In the genomic region with DNA sequence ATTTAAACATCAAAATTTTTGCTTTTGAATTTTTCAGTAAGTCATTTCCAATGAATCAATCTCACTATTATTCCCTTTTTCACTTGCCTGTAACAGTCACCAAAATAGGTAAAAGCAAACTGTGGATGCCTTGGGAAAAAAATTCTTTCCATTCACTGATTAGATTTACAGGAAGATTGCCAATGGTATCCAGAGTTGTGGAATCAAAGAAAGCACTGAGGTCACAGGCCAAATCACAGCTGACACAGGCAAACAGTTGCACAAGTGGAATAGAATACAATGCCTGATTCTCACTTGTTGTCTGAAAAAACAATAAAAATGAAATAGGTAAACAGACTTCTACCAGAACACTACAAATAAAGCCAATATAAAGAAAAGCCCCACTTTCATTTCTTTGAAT, we compare ENCODE assay signal across 1 cellular context.
TF ChIP-seq lines count a peak whose summit lies in the region.

No MANE protein-coding gene starts in this region.

TF ChIP-seq in IMR-90, 13 proteins besides CTCF, POLR2A, EP300 and RAD21 (continued from another document):
- TF ChIP-seq NFE2L2 (IDR thresholded peaks at IDR 0.05; ENCODE audit: low read depth, low read length) (no peak), MXI1 (IDR thresholded peaks at IDR 0.05; ENCODE audit: borderline replicate concordance, low read depth, low read length) (no peak), RCOR1 (IDR thresholded peaks at IDR 0.05; ENCODE audit: insufficient replicate concordance, low read length) (no peak), RFX5 (IDR thresholded peaks at IDR 0.05; ENCODE audit: low read depth, low read length) (no peak)
